ENCODE assay signal across 11 cellular contexts in the genomic region with DNA sequence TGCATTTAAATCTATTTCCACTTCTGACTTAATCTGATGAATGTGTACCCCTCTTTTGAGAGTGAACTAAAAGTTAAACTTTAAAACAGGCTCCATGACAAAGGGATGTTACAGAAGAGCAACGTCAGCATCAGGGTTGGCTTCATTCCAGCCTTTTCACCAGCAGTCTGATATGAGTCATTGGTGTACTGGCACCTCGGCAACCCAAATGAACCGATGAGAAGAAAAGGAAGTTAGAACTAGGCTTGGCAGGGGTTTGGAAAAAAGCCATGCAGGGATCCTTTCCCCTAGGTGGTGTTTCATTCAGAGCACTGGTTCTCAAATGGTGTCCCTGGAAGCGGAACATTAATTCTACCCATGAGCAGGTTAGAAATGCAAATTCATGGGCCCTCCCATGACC. TPM values are rescaled to one million over a fixed set of nuclear protein-coding genes. Genes with fewer than 3 reads are reported as not detected.
A peak's percentile ranks its signal among the peaks of the same experiment; 100 is the strongest.
DNase-seq lines count a peak whose midpoint lies in the region; ATAC-seq and TF ChIP-seq lines count a peak whose summit lies in the region.
"Had no signal": no experiment of that assay in that cellular context is flagged by ENCODE, and none has a peak within 500 bp of the region (broad histone marks: within the 10 kb centered on the region; RNA-seq: fewer than 3 reads in every experiment).

No MANE protein-coding gene starts in this region.

- ATAC-seq in foreskin keratinocyte: peak; percentile 80
- no peak for ATAC-seq in GM19395 (IDR thresholded peaks at IDR 0.05; ENCODE audit: unreplicated experiment)
- no peak for ATAC-seq in activated CD4-positive, alpha-beta T cell treated with anti-CD3 and anti-CD28 coated beads for 36 hours

- intact Hi-C loops in activated CD4-positive, alpha-beta T cell treated with anti-CD3 and anti-CD28 coated beads for 36 hours (cut with DNase I, micrococcal nuclease): no loop called here

- H3K9me3 Mint-ChIP-seq in activated CD4-positive, alpha-beta T cell treated with anti-CD3 and anti-CD28 coated beads, Interleukin-2, amount 10 ng/mL, durations not matched to agents 7 days and 5 days: peaks cover 13% of the 10 kb centered on the region
- H3K9me3 Mint-ChIP-seq in activated CD4-positive, alpha-beta T cell treated with anti-CD3 and anti-CD28 coated beads for 36 hours (ENCODE audit: low read depth): peaks cover 13% of the 10 kb centered on the region

- no peaks in the 10 kb centered on the region for H3K36me3 Mint-ChIP-seq in activated CD4-positive, alpha-beta T cell treated with anti-CD3 and anti-CD28 coated beads, Interleukin-2, amount 10 ng/mL, durations not matched to agents 7 days and 5 days (ENCODE audit: low read depth)
- H3K36me3 Mint-ChIP-seq in activated CD4-positive, alpha-beta T cell treated with anti-CD3 and anti-CD28 coated beads for 36 hours (ENCODE audit: low read depth): no peaks in the 10 kb centered on the region

- no peak overlapping the region for H3K27ac ChIP-seq in foreskin keratinocyte
- H3K27ac ChIP-seq: SK-N-MC, suprapubic skin had no signal

- no peaks in the 10 kb centered on the region for H3K27me3 Mint-ChIP-seq in activated CD4-positive, alpha-beta T cell treated with anti-CD3 and anti-CD28 coated beads, Interleukin-2, amount 10 ng/mL, durations not matched to agents 7 days and 5 days
- peaks cover 2% of the 10 kb centered on the region for H3K27me3 Mint-ChIP-seq in activated CD4-positive, alpha-beta T cell treated with anti-CD3 and anti-CD28 coated beads for 36 hours

- no peaks in the 10 kb centered on the region for H3K4me1 ChIP-seq in foreskin keratinocyte
- H3K4me1 ChIP-seq: suprapubic skin had no signal

- POLR2A ChIA-PET in activated CD4-positive, alpha-beta T cell treated with anti-CD3 and anti-CD28 coated beads, Interleukin-2, amount 10 ng/mL, durations not matched to agents 7 days and 5 days (lab: Charles Lee): no interaction called here
- POLR2A ChIA-PET in activated CD4-positive, alpha-beta T cell treated with anti-CD3 and anti-CD28 coated beads for 36 hours (lab: Charles Lee): no interaction called here

- H3K27me3 ChIP-seq in foreskin keratinocyte: peaks cover 2% of the 10 kb centered on the region
- H3K27me3 ChIP-seq: suprapubic skin had no signal

- DNase-seq in COLO829 (ENCODE audit: low spot score): peak; percentile 22
- DNase-seq in HPDE6-E6E7 (ENCODE audit: extremely low spot score): peak; percentile 83
- DNase-seq in SK-MEL-5 (ENCODE audit: low read depth, low spot score): peak; percentile 40
- peak; percentile 36 to 76 for DNase-seq in foreskin keratinocyte
- no peak for DNase-seq in activated CD4-positive, alpha-beta T cell treated with anti-CD3 and anti-CD28 coated beads, Interleukin-2, amount 10 ng/mL, durations not matched to agents 7 days and 5 days
- no peak for DNase-seq in stimulated activated CD4-positive, alpha-beta T cell treated with anti-CD3 and anti-CD28 coated beads, Interleukin-1b, Interleukin-23, amount 100 ng/mL, for 48 hours
- no peak for DNase-seq in activated CD4-positive, alpha-beta T cell treated with anti-CD3 and anti-CD28 coated beads for 36 hours
- DNase-seq: activated T-cell treated with anti-CD3 and anti-CD28 coated beads for 4 hours had no signal

- H3K27ac Mint-ChIP-seq in activated CD4-positive, alpha-beta T cell treated with anti-CD3 and anti-CD28 coated beads, Interleukin-2, amount 10 ng/mL, durations not matched to agents 7 days and 5 days: no peak overlapping the region
- no peak overlapping the region for H3K27ac Mint-ChIP-seq in activated CD4-positive, alpha-beta T cell treated with anti-CD3 and anti-CD28 coated beads for 36 hours

- in situ Hi-C loops in SK-MEL-5 (cut with HindIII; ENCODE audit: low pct_unique_long_range_greater_than_20kb, low sequenced_read_pairs): no loop called here

- CTCF ChIA-PET in activated CD4-positive, alpha-beta T cell treated with anti-CD3 and anti-CD28 coated beads, Interleukin-2, amount 10 ng/mL, durations not matched to agents 7 days and 5 days (lab: Charles Lee): no interaction called here
- CTCF ChIA-PET in activated CD4-positive, alpha-beta T cell treated with anti-CD3 and anti-CD28 coated beads for 36 hours (lab: Charles Lee): no interaction called here

- H3K4me1 Mint-ChIP-seq in activated CD4-positive, alpha-beta T cell treated with anti-CD3 and anti-CD28 coated beads, Interleukin-2, amount 10 ng/mL, durations not matched to agents 7 days and 5 days: no peaks in the 10 kb centered on the region
- H3K4me1 Mint-ChIP-seq in activated CD4-positive, alpha-beta T cell treated with anti-CD3 and anti-CD28 coated beads for 36 hours: no peaks in the 10 kb centered on the region

- no peak overlapping the region for H3K4me3 Mint-ChIP-seq in activated CD4-positive, alpha-beta T cell treated with anti-CD3 and anti-CD28 coated beads, Interleukin-2, amount 10 ng/mL, durations not matched to agents 7 days and 5 days
- H3K4me3 Mint-ChIP-seq in activated CD4-positive, alpha-beta T cell treated with anti-CD3 and anti-CD28 coated beads for 36 hours: no peak overlapping the region

- TF ChIP-seq CTCF in foreskin keratinocyte (conservative IDR thresholded peaks at IDR 0.05): no peak

RNA-seq across cellular contexts. Expression of a gene that starts 53.6 kb away (rescaled TPM):
- 399 and 427 TPM in 2 replicates for total RNA-seq in SK-MEL-5 (2014; rRNA removed; shearing (Covaris generic))
- polyA plus RNA-seq in SK-MEL-5 (2015; cell fraction: cytosol; rRNA removed): 317 and 476 TPM in 2 replicates
- 32.8 and 85.9 TPM in 2 replicates for polyA plus RNA-seq in SK-MEL-5 (2015; cell fraction: nucleus; rRNA removed)
- total RNA-seq in foreskin keratinocyte: 212 and 248 TPM in 2 replicates
- 415 and 457 TPM in 2 replicates for polyA plus RNA-seq in foreskin keratinocyte
- 100 to 1,000 TPM in 1 of 2 experiments, 10 to 100 TPM in 1; 55.4 to 106 TPM for total RNA-seq in activated CD4-positive, alpha-beta T cell treated with anti-CD3 and anti-CD28 coated beads, Interleukin-2, amount 10 ng/mL, durations not matched to agents 7 days and 5 days
- 100 to 1,000 TPM in 1 of 2 experiments, 10 to 100 TPM in 1; 78.4 to 191 TPM for total RNA-seq in activated CD4-positive, alpha-beta T cell treated with anti-CD3 and anti-CD28 coated beads for 36 hours

Comparison
In these comparisons a context has a peak if more than half of its experiments do, and no peak if none do; other contexts are left out.
1. DNase-seq: peak in COLO829 (single experiment), HPDE6-E6E7 (single experiment), SK-MEL-5 (single experiment) and foreskin keratinocyte (2 of 2); none in activated CD4-positive, alpha-beta T cell treated with anti-CD3 and anti-CD28 coated beads, Interleukin-2, amount 10 ng/mL, durations not matched to agents 7 days and 5 days (single experiment), stimulated activated CD4-positive, alpha-beta T cell treated with anti-CD3 and anti-CD28 coated beads, Interleukin-1b, Interleukin-23, amount 100 ng/mL, for 48 hours (single experiment) and activated CD4-positive, alpha-beta T cell treated with anti-CD3 and anti-CD28 coated beads for 36 hours (single experiment).